26 cellular contexts compared by ENCODE assay signal in genomic region chr14:25464772-25465171, GRCh38.
"Had no signal": no experiment of that assay in that cellular context is flagged by ENCODE, and none has a peak within 500 bp of the region (broad histone marks: within the 10 kb centered on the region; RNA-seq: fewer than 3 reads in every experiment).

No MANE protein-coding gene starts in this region.

- H3K9me3 ChIP-seq: stomach, suprapubic skin, testis, thoracic aorta, thyroid gland, tibial nerve, transverse colon, upper lobe of left lung, upper lobe of right lung, uterus, vagina had no signal

- H3K27ac ChIP-seq: stomach, suprapubic skin, testis, thoracic aorta, thyroid gland, tibial artery, tibial nerve, transverse colon, upper lobe of left lung, upper lobe of right lung, uterus, vagina had no signal

- H3K4me3 ChIP-seq: stomach, suprapubic skin, testis, thoracic aorta, thyroid gland, tibial artery, tibial nerve, transverse colon, upper lobe of left lung, upper lobe of right lung, uterus, vagina had no signal

- ATAC-seq: stimulated activated effector memory CD8-positive, alpha-beta T cell treated with anti-CD3 and anti-CD28 coated beads, Interleukin-12 subunit alpha, Interleukin-12 subunit beta, amount 100 ng/mL, for 72 hours; stimulated activated memory B cell treated with anti-CD40 and anti-IgM and Interleukin-4, amounts not matched to agents 10 μg/mL and 1 μg/mL and 100 μg/mL, for 72 hours; stimulated activated naive B cell treated with anti-CD40 and anti-IgM and Interleukin-4, amounts not matched to agents 10 μg/mL and 1 μg/mL and 100 μg/mL, for 72 hours; stimulated activated naive CD8-positive, alpha-beta T cell treated with anti-CD3 and anti-CD28 coated beads, Interleukin-15, amount 100 ng/mL, for 72 hours; stimulated activated naive CD8-positive, alpha-beta T cell treated with anti-CD3 and anti-CD28 coated beads, Interleukin-15, Interleukin-2, amounts not matched to agents 100 U/mL and 50 U/mL, for 24 hours; upper lobe of right lung had no signal

- DNase-seq: stimulated activated CD4-positive, alpha-beta T cell treated with anti-CD3 and anti-CD28 coated beads, Interleukin-4, amount 100 ng/mL, for 1 hour; stimulated activated CD4-positive, alpha-beta T cell treated with anti-CD3 and anti-CD28 coated beads, Interleukin-4, amount 100 ng/mL, for 24 hours; stimulated activated CD4-positive, alpha-beta T cell treated with anti-CD3 and anti-CD28 coated beads, Interleukin-4, amount 100 ng/mL, for 4 hours; stimulated activated CD8-positive, alpha-beta memory T cell treated with anti-CD3 and anti-CD28 coated beads, Interleukin-4, amount 100 ng/mL, for 48 hours; stimulated activated naive B cell treated with anti-CD40 and anti-IgM and Interleukin-4, amounts not matched to agents 10 μg/mL and 1 μg/mL and 100 μg/mL, for 72 hours; stimulated activated naive CD4-positive, alpha-beta T cell; stimulated activated naive CD4-positive, alpha-beta T cell treated with Interleukin-2 at 50 U/mL for 16 hours; stimulated activated naive CD8-positive, alpha-beta T cell treated with anti-CD3 and anti-CD28 coated beads, Interleukin-15, amount 100 ng/mL, for 72 hours; stimulated activated naive CD8-positive, alpha-beta T cell treated with anti-CD3 and anti-CD28 coated beads, Interleukin-15, Interleukin-2, amounts not matched to agents 100 U/mL and 50 U/mL, for 24 hours; stomach; substantia nigra; testis; thyroid gland; tibial artery; transverse colon; trophoblast cell; upper lobe of left lung; upper lobe of right lung; uterus had no signal

- H3K27me3 ChIP-seq: stomach, suprapubic skin, testis, thyroid gland, tibial artery, tibial nerve, transverse colon, upper lobe of left lung, upper lobe of right lung, uterus, vagina had no signal

- FAIRE-seq: urothelium cell line had no signal

- H3K4me1 ChIP-seq: stomach, suprapubic skin, testis, thyroid gland, tibial artery, tibial nerve, transverse colon, upper lobe of left lung, upper lobe of right lung, uterus, vagina had no signal

- H3K36me3 ChIP-seq: stomach, suprapubic skin, thoracic aorta, thyroid gland, tibial artery, tibial nerve, transverse colon, upper lobe of left lung, upper lobe of right lung, uterus, vagina had no signal
